Comparison of ENCODE assay signal across 5 cellular contexts in the genomic region with DNA sequence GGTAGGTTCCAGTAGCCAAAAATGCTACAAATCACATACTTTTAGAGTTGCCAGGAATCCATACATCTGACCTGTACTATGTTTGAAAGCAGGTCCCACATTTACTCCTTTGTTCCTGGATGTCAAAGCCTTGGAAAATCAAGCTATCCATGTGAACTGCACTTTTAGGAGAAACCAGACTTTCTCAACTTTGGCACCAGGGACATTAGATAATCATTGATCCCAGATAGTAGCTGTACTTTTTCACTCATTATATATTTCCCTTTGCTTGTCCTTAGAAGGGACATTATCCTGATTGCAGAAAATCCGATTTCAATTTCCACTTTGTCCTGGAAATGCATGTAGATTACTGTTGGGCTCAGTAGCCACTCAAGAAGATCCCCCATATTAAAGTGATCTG. TPM values are rescaled to one million over a fixed set of nuclear protein-coding genes. Genes with fewer than 3 reads are reported as not detected.
"Had no signal": no experiment of that assay in that cellular context is flagged by ENCODE, and none has a peak within 500 bp of the region (broad histone marks: within the 10 kb centered on the region; RNA-seq: fewer than 3 reads in every experiment).

No MANE protein-coding gene starts in this region.

- DNase-seq: H9, HCEC 1CT had no signal

- H3K4me3 ChIP-seq: GM23338 had no signal

- H3K4me2 ChIP-seq: GM23338 had no signal

- ATAC-seq: GM23338 had no signal

RNA-seq across cellular contexts. Expression of a gene that starts 44.1 kb away (rescaled TPM):
- total RNA-seq: GM23338, H1, H9 had no signal
- polyA plus RNA-seq: GM23338, IgD-negative memory B cell had no signal
